9 cellular contexts compared by ENCODE assay signal in genomic region chr17:78129385-78130079, GRCh38. TPM values are rescaled to one million over a fixed set of nuclear protein-coding genes. Genes with fewer than 3 reads are reported as not detected.
DNase-seq lines count a peak whose midpoint lies in the region; ATAC-seq and TF ChIP-seq lines count a peak whose summit lies in the region.
"Had no signal": no experiment of that assay in that cellular context is flagged by ENCODE, and none has a peak within 500 bp of the region (broad histone marks: within the 10 kb centered on the region; RNA-seq: fewer than 3 reads in every experiment).

No MANE protein-coding gene starts in this region.

- H3K9me2 ChIP-seq in GM23338 (ENCODE audit: insufficient read depth), result no peaks in the 10 kb centered on the region

- H3K4me1 ChIP-seq in GM23338 (ENCODE audit: insufficient read depth), result peaks cover 34% of the 10 kb centered on the region
- H3K4me1 ChIP-seq in esophagus squamous epithelium, result peaks cover 69 to 100% (median 75%) of the 10 kb centered on the region in 3 donors

- no peak for TF ChIP-seq CTCF in GM23338 (conservative IDR thresholded peaks at IDR 0.05; ENCODE audit: low read depth in 2 of 2)
- no peak for TF ChIP-seq CTCF in VCaP (conservative IDR thresholded peaks at IDR 0.05)
- TF ChIP-seq CTCF in esophagus squamous epithelium (IDR thresholded peaks at IDR 0.05), result no peak
- TF ChIP-seq CTCF in foreskin fibroblast (IDR thresholded peaks at IDR 0.05; ENCODE audit: low read depth, low read length), result no peak

- H3K4me3 Mint-ChIP-seq in GM23338, result peak overlapping the region; percentile 78
- peak overlapping the region; percentile 99 for H3K4me3 Mint-ChIP-seq in stimulated activated effector memory CD8-positive, alpha-beta T cell treated with anti-CD3 and anti-CD28 coated beads, Interleukin-12 subunit alpha, Interleukin-12 subunit beta, amount 100 ng/mL, for 72 hours

- 0 out of 2 replicates have a peak, but pooled peaks cover 5% of the 10 kb centered on the region for H3K79me2 ChIP-seq in GM23338 (replicated peaks; ENCODE audit: insufficient read depth)

- peaks cover 24% of the 10 kb centered on the region for H3K4me1 Mint-ChIP-seq in GM23338
- peaks cover 67% of the 10 kb centered on the region for H3K4me1 Mint-ChIP-seq in stimulated activated effector memory CD8-positive, alpha-beta T cell treated with anti-CD3 and anti-CD28 coated beads, Interleukin-12 subunit alpha, Interleukin-12 subunit beta, amount 100 ng/mL, for 72 hours

- peak in 1 of 4 donors; percentile 8 for TF ChIP-seq POLR2A in esophagus squamous epithelium (IDR thresholded peaks at IDR 0.05)

- H3K27ac ChIP-seq in GM23338 (ENCODE audit: low read depth) (no peak overlapping the region), VCaP (peak overlapping the region; percentile 93), esophagus squamous epithelium (peak overlapping the region; percentile 80 to 88 (median 86))

- no peak overlapping the region for H3K27ac Mint-ChIP-seq in GM23338
- H3K27ac Mint-ChIP-seq in stimulated activated effector memory CD8-positive, alpha-beta T cell treated with anti-CD3 and anti-CD28 coated beads, Interleukin-12 subunit alpha, Interleukin-12 subunit beta, amount 100 ng/mL, for 72 hours, result peak overlapping the region; percentile 97

- intact Hi-C loops in esophagus squamous epithelium (cut with DNase I), result no loop called here

- H3K27me3 ChIP-seq in GM23338 (ENCODE audit: insufficient read depth) (peaks cover 22% of the 10 kb centered on the region), esophagus squamous epithelium (peaks cover 0 to 18% (median 0%) of the 10 kb centered on the region in 4 donors)

- H3K27me3 Mint-ChIP-seq in GM23338 (ENCODE audit: insufficient read depth, low read depth, poor library complexity), result peaks cover 35% of the 10 kb centered on the region

- DNase-seq in GM23338 (ENCODE audit: low spot score) (no peak), esophagus squamous epithelium (lab: John Stamatoyannopoulos, UW) (no peak), NCI-H82 (lab: John Stamatoyannopoulos, UW) (no peak), RKO (ENCODE audit: low spot score) (no peak), A172 (ENCODE audit: low spot score) (no peak), foreskin fibroblast (no peak)
- DNase-seq in stimulated activated effector memory CD8-positive, alpha-beta T cell treated with anti-CD3 and anti-CD28 coated beads, Interleukin-12 subunit alpha, Interleukin-12 subunit beta, amount 100 ng/mL, for 72 hours (ENCODE audit: low spot score in 2 of 2), result peak in 1 of 2 donors; percentile 71

- H3K9me3 Mint-ChIP-seq in GM23338, result no peaks in the 10 kb centered on the region
- H3K9me3 Mint-ChIP-seq in stimulated activated effector memory CD8-positive, alpha-beta T cell treated with anti-CD3 and anti-CD28 coated beads, Interleukin-12 subunit alpha, Interleukin-12 subunit beta, amount 100 ng/mL, for 72 hours, result no peaks in the 10 kb centered on the region

- peak overlapping the region; percentile 90 for H3K4me2 ChIP-seq in GM23338

- peaks cover 10% of the 10 kb centered on the region; the same call in 1 of the 2 replicates for H3F3A ChIP-seq in GM23338 (replicated peaks; ENCODE audit: low read depth)

- no peak for ATAC-seq in GM23338
- ATAC-seq in stimulated activated effector memory CD8-positive, alpha-beta T cell treated with anti-CD3 and anti-CD28 coated beads, Interleukin-12 subunit alpha, Interleukin-12 subunit beta, amount 100 ng/mL, for 72 hours, result peak; percentile 2

- H3K4me3 ChIP-seq in GM23338, result peak overlapping the region; percentile 95
- peak overlapping the region in 1 of 4 donors; percentile 86 for H3K4me3 ChIP-seq in esophagus squamous epithelium
- no peak overlapping the region for H3K4me3 ChIP-seq in foreskin fibroblast (ENCODE audit: low read depth in 1 of 2, low read length in 2 of 2)

- H3K36me3 ChIP-seq in GM23338 (ENCODE audit: insufficient read depth), result no peaks in the 10 kb centered on the region
- peaks cover 7 to 20% (median 9%) of the 10 kb centered on the region in 3 donors for H3K36me3 ChIP-seq in esophagus squamous epithelium

- no peaks in the 10 kb centered on the region for H3K9me3 ChIP-seq in esophagus squamous epithelium

- H2AFZ ChIP-seq in GM23338, result no peak overlapping the region

- no peaks in the 10 kb centered on the region for H4K20me1 ChIP-seq in GM23338 (replicated peaks; ENCODE audit: insufficient read depth)

- 79% methylated on average over 2 of the region's 3 CpGs; no CpG with 5 or more reads in 1 of the 2 donors for WGBS in esophagus squamous epithelium, 2 donors

- peaks cover 2% of the 10 kb centered on the region; the same call in 1 of the 3 replicates for H3K36me3 Mint-ChIP-seq in GM23338 (ENCODE audit: low read depth)
- H3K36me3 Mint-ChIP-seq in stimulated activated effector memory CD8-positive, alpha-beta T cell treated with anti-CD3 and anti-CD28 coated beads, Interleukin-12 subunit alpha, Interleukin-12 subunit beta, amount 100 ng/mL, for 72 hours, result peaks cover 82% of the 10 kb centered on the region

TF ChIP-seq in GM23338, 12 proteins besides CTCF, POLR2A, EP300 and RAD21 (continues in another document):
- TF ChIP-seq NANOG (IDR thresholded peaks at IDR 0.05; ENCODE audit: borderline replicate concordance) (no peak), EZH2phosphoT487 (IDR thresholded peaks at IDR 0.05; ENCODE audit: unreplicated experiment) (no peak), ETS1 (IDR thresholded peaks at IDR 0.05) (no peak), POLR2AphosphoS5 (IDR thresholded peaks at IDR 0.05; ENCODE audit: low read depth) (no peak), ZNF114 (CRISPR knock-in tag; IDR thresholded peaks at IDR 0.05) (no peak), EZH2 (IDR thresholded peaks at IDR 0.05; ENCODE audit: low read depth, unreplicated experiment) (no peak)

RNA-seq across cellular contexts. Expression of gene TMC6, which starts 1.0 kb away (rescaled TPM):
- 56.7 and 72.2 TPM in 2 replicates for total RNA-seq in GM23338 (2014; rRNA removed; shearing (Covaris generic))
- 50.0 and 53.3 TPM in 2 replicates for polyA plus RNA-seq in GM23338 (2016; fragmentation: Nextera tagmentation; extraction: Ambion mirVana)
- 10 to 100 TPM; 13.3 to 39.6 (median 32.2) TPM for total RNA-seq in esophagus squamous epithelium
- total RNA-seq in A172 (2014; rRNA removed; shearing (Covaris generic)), result 15.9 and 34.5 TPM in 2 replicates

RNA-seq across cellular contexts. Expression of gene TMC8, which starts 1.0 kb away (rescaled TPM):
- total RNA-seq in GM23338 (2014; rRNA removed; shearing (Covaris generic)), result 1.2 and 2.2 TPM in 2 replicates
- 1.3 and 1.8 TPM in 2 replicates for polyA plus RNA-seq in GM23338 (2016; fragmentation: Nextera tagmentation; extraction: Ambion mirVana)
- total RNA-seq in esophagus squamous epithelium, result 1 to 10 TPM in 3 of 4 donors, under 1 TPM in 1; 1.00 to 5.7 (median 1.5) TPM
- 0.02 and 0.05 TPM in 2 replicates for total RNA-seq in A172 (2014; rRNA removed; shearing (Covaris generic))
- total RNA-seq: M059J had no signal

RNA-seq across cellular contexts. Expression of gene C17orf99, which starts 16.7 kb away (rescaled TPM):
- total RNA-seq in GM23338 (2014; rRNA removed; shearing (Covaris generic)), result not detected in 2 replicates
- not detected in 2 replicates for polyA plus RNA-seq in GM23338 (2016; fragmentation: Nextera tagmentation; extraction: Ambion mirVana)
- under 1 TPM in 2 of 4 donors, not detected in 2; 0.19 to 0.21 TPM for total RNA-seq in esophagus squamous epithelium
- not detected in 2 replicates for total RNA-seq in A172 (2014; rRNA removed; shearing (Covaris generic))
- total RNA-seq: M059J had no signal

RNA-seq across cellular contexts. Expression of gene SYNGR2, which starts 38.8 kb away (rescaled TPM):
- total RNA-seq in GM23338 (2014; rRNA removed; shearing (Covaris generic)), result 33.0 and 61.6 TPM in 2 replicates
- polyA plus RNA-seq in GM23338 (2016; fragmentation: Nextera tagmentation; extraction: Ambion mirVana), result 43.1 and 46.9 TPM in 2 replicates
- total RNA-seq in esophagus squamous epithelium, result 10 to 100 TPM; 41.2 to 93.9 (median 75.7) TPM
- 60.3 and 70.8 TPM in 2 replicates for total RNA-seq in A172 (2014; rRNA removed; shearing (Covaris generic))

RNA-seq across cellular contexts. Expression of gene TK1, which starts 57.3 kb away (rescaled TPM):
- total RNA-seq in GM23338 (2014; rRNA removed; shearing (Covaris generic)), result 83.7 and 84.4 TPM in 2 replicates
- 74.5 and 74.6 TPM in 2 replicates for polyA plus RNA-seq in GM23338 (2016; fragmentation: Nextera tagmentation; extraction: Ambion mirVana)
- 10 to 100 TPM; 11.3 to 57.7 (median 34.3) TPM for total RNA-seq in esophagus squamous epithelium
- 152 and 239 TPM in 2 replicates for total RNA-seq in A172 (2014; rRNA removed; shearing (Covaris generic))
